ENCODE assay signal across 8 cellular contexts in the genomic region with DNA sequence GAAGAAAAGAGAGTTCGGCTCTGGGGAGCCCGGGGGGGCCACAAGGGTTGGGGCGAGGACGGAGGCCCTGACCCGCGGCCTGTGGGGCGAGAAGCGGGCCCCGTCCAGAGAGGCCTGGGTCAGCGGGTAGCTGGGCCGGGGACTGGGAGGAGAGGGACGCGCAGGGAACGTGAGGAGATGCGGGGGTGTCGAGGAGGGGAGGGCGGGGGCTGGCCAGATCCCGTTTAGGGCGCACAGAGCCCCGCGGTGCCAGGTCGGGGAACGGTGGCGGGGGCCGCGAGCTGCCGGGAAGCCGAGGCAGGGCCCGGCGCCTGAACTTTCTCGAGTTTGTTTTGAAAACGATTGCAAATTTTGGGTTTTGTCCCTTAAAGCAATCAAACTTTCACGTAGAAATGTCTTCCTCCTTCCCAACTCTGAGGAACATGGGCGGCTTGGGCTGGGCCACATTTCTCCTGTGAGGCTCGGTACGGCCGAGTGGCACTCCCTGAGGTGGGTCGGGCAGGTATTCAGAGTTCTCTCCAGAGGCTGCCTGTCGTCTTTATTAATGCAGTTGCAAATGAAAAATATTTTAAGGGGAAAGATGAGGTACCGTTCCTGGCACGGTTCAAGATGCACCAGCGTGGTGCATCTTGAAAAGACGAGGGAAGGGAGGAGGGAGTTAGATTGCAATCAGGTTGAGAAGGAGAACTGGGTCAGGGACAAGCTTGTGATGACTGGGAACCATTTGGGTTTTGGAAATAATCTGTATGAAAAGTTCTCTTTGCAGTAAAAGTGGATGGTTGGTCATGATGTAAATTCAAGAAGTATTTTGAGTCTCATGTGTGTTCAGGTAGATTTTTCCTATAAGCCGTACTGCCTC. TPM values are rescaled to one million over a fixed set of nuclear protein-coding genes. Genes with fewer than 3 reads are reported as not detected.
DNase-seq lines count a peak whose midpoint lies in the region; ATAC-seq and TF ChIP-seq lines count a peak whose summit lies in the region.

No MANE protein-coding gene starts in this region.

- no peaks in the 10 kb centered on the region for H3K9me3 Mint-ChIP-seq in CD4-positive, alpha-beta memory T cell
- no peaks in the 10 kb centered on the region for H3K9me3 Mint-ChIP-seq in type B pancreatic cell

- H3K27me3 ChIP-seq in CD4-positive, alpha-beta memory T cell (ENCODE audit: insufficient read depth, low read length), result no peaks in the 10 kb centered on the region

- H3K4me3 Mint-ChIP-seq in CD4-positive, alpha-beta memory T cell, result peak overlapping the region; percentile 92 to 98 (median 96)
- peak overlapping the region; percentile 90 for H3K4me3 Mint-ChIP-seq in type B pancreatic cell

- H3K4me1 Mint-ChIP-seq in CD4-positive, alpha-beta memory T cell, result peaks cover 26 to 42% (median 31%) of the 10 kb centered on the region in 4 donors
- peaks cover 37% of the 10 kb centered on the region for H3K4me1 Mint-ChIP-seq in type B pancreatic cell (ENCODE audit: unreplicated experiment)

- peaks cover 30% of the 10 kb centered on the region for H3K4me1 ChIP-seq in CD4-positive, alpha-beta memory T cell (ENCODE audit: insufficient read depth, low read length)

- H3K4me3 ChIP-seq in CD4-positive, alpha-beta memory T cell (ENCODE audit: low read length in 2 of 2), result peak overlapping the region; percentile 71 to 96
- H3K4me3 ChIP-seq in epithelial cell of proximal tubule (ENCODE audit: low read depth, low read length), result peak overlapping the region; percentile 99

- no peaks in the 10 kb centered on the region for H3K27me3 Mint-ChIP-seq in CD4-positive, alpha-beta memory T cell
- no peaks in the 10 kb centered on the region for H3K27me3 Mint-ChIP-seq in type B pancreatic cell

- TF ChIP-seq CTCF in epithelial cell of proximal tubule (conservative IDR thresholded peaks at IDR 0.05; ENCODE audit: low read depth, low read length), result no peak
- TF ChIP-seq CTCF in type B pancreatic cell (conservative IDR thresholded peaks at IDR 0.05), result no peak

- H3K27ac Mint-ChIP-seq in CD4-positive, alpha-beta memory T cell, result peak overlapping the region in 6 of 7 donors; percentile 36 to 96 (median 90)
- peak overlapping the region; percentile 96 for H3K27ac Mint-ChIP-seq in type B pancreatic cell

- peak; percentile 11 for ATAC-seq in HG03571 (IDR thresholded peaks at IDR 0.05; ENCODE audit: unreplicated experiment)

- no peaks in the 10 kb centered on the region for H3K9me3 ChIP-seq in CD4-positive, alpha-beta memory T cell (ENCODE audit: control insufficient read depth in 1 of 2, low read length in 2 of 2)

- peaks cover 0 to 9% of the 10 kb centered on the region in 2 donors for H3K36me3 Mint-ChIP-seq in CD4-positive, alpha-beta memory T cell
- peaks cover 8% of the 10 kb centered on the region for H3K36me3 Mint-ChIP-seq in type B pancreatic cell

- POLR2A ChIA-PET in CD4-positive, alpha-beta memory T cell (lab: Charles Lee; ENCODE audit: partially characterized antibody), result no interaction called here

- DNase-seq in CD4-positive, alpha-beta memory T cell, result peak in 2 of 5 donors; percentile 5 to 8
- peak; percentile 3 to 4 for DNase-seq in activated CD4-positive, alpha-beta T cell treated with anti-CD3 and anti-CD28 coated beads for 4 hours
- DNase-seq in epithelial cell of proximal tubule (ENCODE audit: low read depth) (no peak), myocyte (ENCODE audit: low read depth) (peak; percentile 19), type B pancreatic cell (ENCODE audit: extremely low spot score, unreplicated experiment) (no peak), KG1 (lab: John Stamatoyannopoulos, UW) (no peak), NCI-H1930 (lab: John Stamatoyannopoulos, UW) (no peak)

- H3K36me3 ChIP-seq in CD4-positive, alpha-beta memory T cell (ENCODE audit: insufficient read depth, low read length), result no peaks in the 10 kb centered on the region

- peak overlapping the region; percentile 65 for H3K27ac ChIP-seq in CD4-positive, alpha-beta memory T cell (ENCODE audit: low read depth, low read length)

- intact Hi-C loops in CD4-positive, alpha-beta memory T cell (cut with micrococcal nuclease), result loop anchor here (2.0 kb wide), 1 partner anchor 78 kb away; the partner anchor contains the start of gene CMTR1

- CTCF ChIA-PET in CD4-positive, alpha-beta memory T cell (lab: Charles Lee; ENCODE audit: partially characterized antibody), result interaction anchor here (1.0 to 1.2 kb wide), 2 partner anchors 11 to 145 kb away, joined by 3 to 4 read pairs; no protein-coding TSS in a partner anchor

RNA-seq across cellular contexts. Expression of gene RNF8, which starts 1.0 kb away (rescaled TPM):
- 10 to 100 TPM; 14.8 to 16.6 TPM for total RNA-seq in CD4-positive, alpha-beta memory T cell
- polyA plus RNA-seq in CD4-positive, alpha-beta memory T cell, result 10 to 100 TPM; 14.2 to 17.2 TPM
- total RNA-seq in epithelial cell of proximal tubule, result 18.0 and 21.4 TPM in 2 replicates
- total RNA-seq in myocyte, result 14.0 and 21.5 TPM in 2 replicates
- polyA plus RNA-seq in myocyte (2012), result 12.6 TPM
- 38.6 and 50.4 TPM in 2 replicates for total RNA-seq in type B pancreatic cell (ENCODE audit: low replicate concordance)

Comparison
In these comparisons a context has a peak if more than half of its experiments do, and no peak if none do; other contexts are left out.
1. DNase-seq: peak in activated CD4-positive, alpha-beta T cell treated with anti-CD3 and anti-CD28 coated beads for 4 hours (2 of 2) and myocyte (single experiment); none in epithelial cell of proximal tubule (single experiment), type B pancreatic cell (single experiment), KG1 (single experiment) and NCI-H1930 (0 of 2).